In the genomic region with DNA sequence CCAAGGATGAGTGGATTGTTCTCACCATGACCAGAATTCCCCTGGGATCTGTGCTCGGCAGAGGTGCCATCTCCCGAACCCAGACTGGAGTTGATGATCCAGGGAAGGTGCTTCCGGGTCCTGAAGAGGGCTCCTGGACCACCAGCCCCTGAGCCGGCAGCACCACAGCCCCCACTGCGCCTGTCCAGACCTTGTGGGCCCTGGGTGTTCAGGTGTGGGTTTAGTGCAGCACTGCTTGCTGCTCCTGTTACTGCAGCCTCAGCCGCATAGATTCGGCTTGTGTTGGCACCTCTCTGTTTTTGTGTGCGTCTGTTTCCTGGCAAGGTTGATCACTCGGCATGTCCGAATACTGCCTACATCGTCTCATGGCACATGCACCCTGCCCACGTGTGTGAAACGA, we compare ENCODE assay signal across 17 cellular contexts. TPM values are rescaled to one million over a fixed set of nuclear protein-coding genes. Genes with fewer than 3 reads are reported as not detected.
"Had no signal": no experiment of that assay in that cellular context is flagged by ENCODE, and none has a peak within 500 bp of the region (broad histone marks: within the 10 kb centered on the region; RNA-seq: fewer than 3 reads in every experiment).

No MANE protein-coding gene starts in this region.

- H3K4me3 Mint-ChIP-seq: activated CD4-positive, alpha-beta memory T cell treated with anti-CD3 and anti-CD28 coated beads for 36 hours; activated naive CD4-positive, alpha-beta T cell treated with anti-CD3 and anti-CD28 coated beads, Interleukin-2, amount 50 U/mL, for 24 hours; activated T-cell treated with anti-CD3 and anti-CD28 coated beads, Interleukin-2, amount 50 U/mL, for 4 hours; memory B cell; naive thymus-derived CD8-positive, alpha-beta T cell had no signal

- H3K36me3 Mint-ChIP-seq: activated CD4-positive, alpha-beta memory T cell treated with anti-CD3 and anti-CD28 coated beads for 36 hours; activated naive CD4-positive, alpha-beta T cell treated with anti-CD3 and anti-CD28 coated beads, Interleukin-2, amount 50 U/mL, for 24 hours; naive thymus-derived CD8-positive, alpha-beta T cell had no signal

- H2AFZ ChIP-seq: parathyroid adenoma had no signal

- H3K4me3 ChIP-seq: ascending aorta, thyroid gland had no signal

- H3K79me2 ChIP-seq: parathyroid adenoma had no signal

- H3K27me3 Mint-ChIP-seq: activated naive CD4-positive, alpha-beta T cell treated with anti-CD3 and anti-CD28 coated beads, Interleukin-2, amount 50 U/mL, for 24 hours had no signal

- H3K9me3 Mint-ChIP-seq: activated CD4-positive, alpha-beta memory T cell treated with anti-CD3 and anti-CD28 coated beads for 36 hours; activated naive CD4-positive, alpha-beta T cell treated with anti-CD3 and anti-CD28 coated beads, Interleukin-2, amount 50 U/mL, for 24 hours; activated T-cell treated with anti-CD3 and anti-CD28 coated beads, Interleukin-2, amount 50 U/mL, for 4 hours; memory B cell; naive thymus-derived CD8-positive, alpha-beta T cell had no signal

- H3K4me1 Mint-ChIP-seq: activated naive CD4-positive, alpha-beta T cell treated with anti-CD3 and anti-CD28 coated beads, Interleukin-2, amount 50 U/mL, for 24 hours; memory B cell had no signal

- H3K4me1 ChIP-seq: ascending aorta, parathyroid adenoma, thyroid gland had no signal

- H3K27ac Mint-ChIP-seq: activated CD4-positive, alpha-beta memory T cell treated with anti-CD3 and anti-CD28 coated beads for 36 hours; activated naive CD4-positive, alpha-beta T cell treated with anti-CD3 and anti-CD28 coated beads, Interleukin-2, amount 50 U/mL, for 24 hours; memory B cell; naive thymus-derived CD8-positive, alpha-beta T cell had no signal

- ATAC-seq: activated T-cell treated with anti-CD3 and anti-CD28 coated beads, Interleukin-2, amount 50 U/mL, for 4 hours; left ventricle myocardium superior; naive thymus-derived CD8-positive, alpha-beta T cell had no signal

- H3K27me3 ChIP-seq: ascending aorta, thyroid gland had no signal

- H3K36me3 ChIP-seq: ascending aorta, thyroid gland had no signal

- H3K9me3 ChIP-seq: ascending aorta, thyroid gland had no signal

- H3K27ac ChIP-seq: ascending aorta, parathyroid adenoma, thyroid gland had no signal

- DNase-seq: activated CD4-positive, alpha-beta memory T cell treated with anti-CD3 and anti-CD28 coated beads for 36 hours; activated CD4-positive, alpha-beta T cell treated with anti-CD3 and anti-CD28 coated beads for 4 hours; activated effector memory CD4-positive, alpha-beta T cell treated with anti-CD3 and anti-CD28 coated beads, Interleukin-2, amount 50 U/mL, for 16 hours; activated T-cell treated with anti-CD3 and anti-CD28 coated beads, Interleukin-2, amount 50 U/mL, for 4 hours; effector CD4-positive, alpha-beta T cell; hypothalamus; left ventricle myocardium superior; naive thymus-derived CD8-positive, alpha-beta T cell; stimulated activated CD4-positive, alpha-beta T cell treated with anti-CD3 and anti-CD28 coated beads, Interleukin-12 subunit alpha, Interleukin-12 subunit beta, amount 100 ng/mL, for 4 hours; stimulated activated CD4-positive, alpha-beta T cell treated with anti-CD3 and anti-CD28 coated beads, Interleukin-1b, Interleukin-23, amount 100 ng/mL, for 48 hours; stimulated activated CD8-positive, alpha-beta memory T cell treated with anti-CD3 and anti-CD28 coated beads, Interleukin-4, amount 100 ng/mL, for 48 hours; thyroid gland had no signal

RNA-seq across cellular contexts. Expression of gene FGF18, which starts 48.1 kb away (rescaled TPM):
- total RNA-seq: kidney epithelial cell had no signal
